Comparison of ENCODE assay signal across 21 cellular contexts in genomic region chr4:8775121-8775520, GRCh38.
A peak's percentile ranks its signal among the peaks of the same experiment; 100 is the strongest.
DNase-seq lines count a peak whose midpoint lies in the region; ATAC-seq, FAIRE-seq and TF ChIP-seq lines count a peak whose summit lies in the region.
"Had no signal": no experiment of that assay in that cellular context is flagged by ENCODE, and none has a peak within 500 bp of the region (broad histone marks: within the 10 kb centered on the region; RNA-seq: fewer than 3 reads in every experiment).

No MANE protein-coding gene starts in this region.

- peaks cover 0 to 15% (median 0%) of the 10 kb centered on the region in 7 donors for H3K27me3 ChIP-seq in spleen (replicated peaks in 1 of 7)
- H3K27me3 ChIP-seq: BLaER1 treated with 17β-estradiol and CSF1 and Interleukin-3, amounts not matched to agents 10 nM and 100 nM had no signal

- H3K9me3 Mint-ChIP-seq in CD14-positive monocyte: peaks cover 0 to 3% (median 0%) of the 10 kb centered on the region in 7 donors
- H3K9me3 Mint-ChIP-seq in activated CD8-positive, alpha-beta T cell treated with anti-CD3 and anti-CD28 coated beads for 36 hours: no peaks in the 10 kb centered on the region
- H3K9me3 Mint-ChIP-seq: CD4-positive, CD25-positive, alpha-beta regulatory T cell had no signal

- H3K27ac Mint-ChIP-seq in CD14-positive monocyte: no peak overlapping the region
- H3K27ac Mint-ChIP-seq in activated CD8-positive, alpha-beta T cell treated with anti-CD3 and anti-CD28 coated beads for 36 hours: no peak overlapping the region
- H3K27ac Mint-ChIP-seq: B cell; CD8-positive, alpha-beta memory T cell; HFFc6 had no signal

- no peak overlapping the region for H3K4me3 Mint-ChIP-seq in CD14-positive monocyte
- no peak overlapping the region for H3K4me3 Mint-ChIP-seq in activated CD8-positive, alpha-beta T cell treated with anti-CD3 and anti-CD28 coated beads for 36 hours
- H3K4me3 Mint-ChIP-seq: B cell; CD4-positive, CD25-positive, alpha-beta regulatory T cell; CD8-positive, alpha-beta memory T cell; HFFc6 had no signal

- H3K9me3 ChIP-seq in kidney (ENCODE audit: control insufficient read depth in 1 of 2, low read length in 2 of 2): no peaks in the 10 kb centered on the region
- no peaks in the 10 kb centered on the region for H3K9me3 ChIP-seq in spleen
- H3K9me3 ChIP-seq: BLaER1 treated with 17β-estradiol and CSF1 and Interleukin-3, amounts not matched to agents 10 nM and 100 nM had no signal

- DNase-seq in CD14-positive monocyte (ENCODE audit: low spot score) (peak; percentile 15), LNCaP clone FGC (ENCODE audit: low read depth) (peak; percentile 11), kidney (peak; percentile 18), spleen (peak; percentile 28), H4 (ENCODE audit: low spot score) (no peak)
- DNase-seq in stimulated activated CD4-positive, alpha-beta T cell treated with anti-CD3 and anti-CD28 coated beads, Interleukin-4, amount 100 ng/mL, for 4 hours: no peak
- no peak for DNase-seq in activated CD8-positive, alpha-beta T cell treated with anti-CD3 and anti-CD28 coated beads for 36 hours
- DNase-seq: CD4-positive, CD25-positive, alpha-beta regulatory T cell; COR-L47; DMS 273 treated with DMSO at 0.1 percent for 48 hours; DMS53; DND-41; EL; GM23248; HFFc6 had no signal

- ATAC-seq in activated CD8-positive, alpha-beta T cell treated with anti-CD3 and anti-CD28 coated beads for 36 hours: no peak
- ATAC-seq: GM12878, HCT116 had no signal

- H3K27ac ChIP-seq in kidney (ENCODE audit: low read depth in 2 of 2, low read length in 2 of 2): no peak overlapping the region
- no peak overlapping the region for H3K27ac ChIP-seq in spleen
- H3K27ac ChIP-seq: BLaER1 treated with 17β-estradiol and CSF1 and Interleukin-3, amounts not matched to agents 10 nM and 100 nM; GM23248 had no signal

- no peaks in the 10 kb centered on the region for H3K36me3 Mint-ChIP-seq in CD14-positive monocyte
- no peaks in the 10 kb centered on the region for H3K36me3 Mint-ChIP-seq in activated CD8-positive, alpha-beta T cell treated with anti-CD3 and anti-CD28 coated beads for 36 hours (ENCODE audit: low read depth)
- H3K36me3 Mint-ChIP-seq: CD4-positive, CD25-positive, alpha-beta regulatory T cell; CD8-positive, alpha-beta memory T cell had no signal

- no peaks in the 10 kb centered on the region for H3K36me3 ChIP-seq in kidney (ENCODE audit: control insufficient read depth in 1 of 2, insufficient read depth in 2 of 2, low read length in 2 of 2)
- no peaks in the 10 kb centered on the region for H3K36me3 ChIP-seq in spleen
- H3K36me3 ChIP-seq: BLaER1 treated with 17β-estradiol and CSF1 and Interleukin-3, amounts not matched to agents 10 nM and 100 nM had no signal

- no peak overlapping the region for H3K4me3 ChIP-seq in LNCaP clone FGC (ENCODE audit: low read depth, low read length)
- no peak overlapping the region for H3K4me3 ChIP-seq in kidney (ENCODE audit: low read length in 2 of 2)
- H3K4me3 ChIP-seq in spleen: no peak overlapping the region
- H3K4me3 ChIP-seq: BLaER1 treated with 17β-estradiol and CSF1 and Interleukin-3, amounts not matched to agents 10 nM and 100 nM; GM12878; GM23248 had no signal

- WGBS in spleen, 5 donors: 82 to 91% (median 83%) methylated on average over 7 of the region's 7 CpGs

- CTCF ChIA-PET in activated CD8-positive, alpha-beta T cell treated with anti-CD3 and anti-CD28 coated beads for 36 hours (lab: Charles Lee): no interaction called here

- no peak for FAIRE-seq in kidney (lab: Jason Lieb, UNC)
- FAIRE-seq: GM12878, H54 had no signal

- no peak overlapping the region for H3K9ac ChIP-seq in kidney (ENCODE audit: low read length in 2 of 2)
- H3K9ac ChIP-seq: BLaER1 treated with 17β-estradiol and CSF1 and Interleukin-3, amounts not matched to agents 10 nM and 100 nM; GM23248 had no signal

- TF ChIP-seq CTCF in CD14-positive monocyte (IDR thresholded peaks at IDR 0.05) (no peak), LNCaP clone FGC (IDR thresholded peaks at IDR 0.05; ENCODE audit: control insufficient read depth, extremely low read depth, insufficient read depth) (no peak), kidney (IDR thresholded peaks at IDR 0.05; ENCODE audit: borderline replicate concordance, extremely low read depth, insufficient read depth) (no peak), spleen (IDR thresholded peaks at IDR 0.05 in 8 of 11, conservative IDR thresholded peaks at IDR 0.05 in 3 of 11) (no peak)
- no peak for TF ChIP-seq CTCF in activated CD8-positive, alpha-beta T cell treated with anti-CD3 and anti-CD28 coated beads for 36 hours (IDR thresholded peaks at IDR 0.05)

- H3K27me3 Mint-ChIP-seq in CD14-positive monocyte (ENCODE audit: low read depth in 3 of 3): peaks cover 0 to 4% (median 2%) of the 10 kb centered on the region in 3 donors
- no peaks in the 10 kb centered on the region for H3K27me3 Mint-ChIP-seq in activated CD8-positive, alpha-beta T cell treated with anti-CD3 and anti-CD28 coated beads for 36 hours
- H3K27me3 Mint-ChIP-seq: B cell; CD8-positive, alpha-beta memory T cell had no signal

- H3K4me1 Mint-ChIP-seq in CD14-positive monocyte: no peaks in the 10 kb centered on the region
- no peaks in the 10 kb centered on the region for H3K4me1 Mint-ChIP-seq in activated CD8-positive, alpha-beta T cell treated with anti-CD3 and anti-CD28 coated beads for 36 hours (ENCODE audit: low read depth)
- H3K4me1 Mint-ChIP-seq: B cell; CD4-positive, CD25-positive, alpha-beta regulatory T cell; CD8-positive, alpha-beta memory T cell had no signal

- no peaks in the 10 kb centered on the region for H3K4me1 ChIP-seq in kidney (ENCODE audit: control insufficient read depth in 1 of 2, insufficient read depth in 1 of 2, low read depth in 1 of 2, low read length in 2 of 2)
- H3K4me1 ChIP-seq in spleen: no peaks in the 10 kb centered on the region

- TF ChIP-seq POLR2A in spleen (IDR thresholded peaks at IDR 0.05): no peak

- POLR2A ChIA-PET in activated CD8-positive, alpha-beta T cell treated with anti-CD3 and anti-CD28 coated beads for 36 hours (lab: Charles Lee): no interaction called here

- intact Hi-C loops in CD14-positive monocyte (cut with micrococcal nuclease) (no loop called here), kidney (cut with DNase I) (no loop called here), spleen (cut with DNase I; ENCODE audit: low total_unique reads) (no loop called here)
- intact Hi-C loops in activated CD8-positive, alpha-beta T cell treated with anti-CD3 and anti-CD28 coated beads for 36 hours (cut with micrococcal nuclease): no loop called here

Comparison
In these comparisons a context has a peak if more than half of its experiments do, and no peak if none do; other contexts are left out.
1. DNase-seq: peak in CD14-positive monocyte (single experiment), LNCaP clone FGC (single experiment), kidney (single experiment) and spleen (single experiment); none in H4 (single experiment), stimulated activated CD4-positive, alpha-beta T cell treated with anti-CD3 and anti-CD28 coated beads, Interleukin-4, amount 100 ng/mL, for 4 hours (0 of 2) and activated CD8-positive, alpha-beta T cell treated with anti-CD3 and anti-CD28 coated beads for 36 hours (single experiment).